ENCODE assay signal across 18 cellular contexts in the genomic region with DNA sequence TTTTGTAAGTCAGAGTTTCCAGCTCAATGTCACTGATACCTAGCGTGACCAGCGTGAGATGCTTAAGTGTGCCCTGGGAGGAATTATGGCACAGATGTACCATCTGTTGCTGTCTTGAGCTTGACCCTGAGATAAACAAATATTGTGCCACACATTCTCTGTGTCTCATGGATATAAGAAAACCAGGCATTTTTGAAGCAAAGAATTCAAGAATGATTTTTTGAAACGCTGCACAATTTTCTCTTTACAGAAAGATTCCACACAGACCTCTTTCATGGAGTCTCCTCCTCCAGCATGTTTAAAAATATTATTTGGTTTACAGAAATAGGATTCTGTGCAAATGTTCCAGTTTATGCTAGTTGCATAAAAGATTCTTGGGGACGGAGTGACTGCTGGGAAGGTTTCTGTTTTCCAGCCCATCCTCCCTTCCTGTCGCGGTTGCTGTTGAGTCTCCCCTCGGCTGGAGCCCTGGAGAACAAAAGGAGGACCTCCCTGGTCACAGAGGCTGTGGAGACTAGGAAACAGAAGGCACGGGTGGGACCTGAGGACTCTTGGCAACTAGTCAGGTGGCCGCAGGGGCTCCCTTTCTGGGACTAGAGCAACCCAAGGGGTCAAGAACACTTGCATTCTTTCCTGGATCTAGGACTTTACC.
DNase-seq lines count a peak whose midpoint lies in the region; ATAC-seq, FAIRE-seq and TF ChIP-seq lines count a peak whose summit lies in the region.
"Had no signal": no experiment of that assay in that cellular context is flagged by ENCODE, and none has a peak within 500 bp of the region (broad histone marks: within the 10 kb centered on the region; RNA-seq: fewer than 3 reads in every experiment).

No MANE protein-coding gene starts in this region.

- no peak overlapping the region for H2BK15ac ChIP-seq in neuronal stem cell (ENCODE audit: low read length)

- FAIRE-seq in kidney (lab: Jason Lieb, UNC): no peak
- FAIRE-seq: GM12891, GM19239 had no signal

- H3K4me2 ChIP-seq in neuronal stem cell (ENCODE audit: insufficient read depth, low read length, poor library complexity, severe bottlenecking): no peak overlapping the region
- H3K4me2 ChIP-seq: PC-9 had no signal

- no peaks in the 10 kb centered on the region for H3K27me3 ChIP-seq in neuronal stem cell (ENCODE audit: control insufficient read depth in 3 of 3, insufficient read depth in 3 of 3, low read depth in 1 of 3, low read length in 3 of 3)
- H3K27me3 ChIP-seq: SJCRH30 had no signal

- intact Hi-C loops in sciatic nerve (cut with DNase I) (no loop called here), kidney (cut with DNase I) (no loop called here)

- ATAC-seq in sciatic nerve: peak; percentile 68

- no peak for TF ChIP-seq CTCF in kidney (IDR thresholded peaks at IDR 0.05; ENCODE audit: borderline replicate concordance, extremely low read depth, insufficient read depth)

- H3K4me3 ChIP-seq in neuronal stem cell (ENCODE audit: low read length in 2 of 2) (no peak overlapping the region), kidney (ENCODE audit: low read length in 2 of 2) (no peak overlapping the region)
- H3K4me3 ChIP-seq: GM23248, HAP-1, PC-9, SJCRH30 had no signal

- DNase-seq in NCI-H524 treated with DMSO at 0.1 percent for 48 hours (lab: John Stamatoyannopoulos, UW): peak; percentile 50
- DNase-seq in neuronal stem cell (ENCODE audit: low spot score): no peak
- DNase-seq in sciatic nerve (ENCODE audit: low spot score): no peak
- no peak for DNase-seq in SK-N-DZ (ENCODE audit: low spot score)
- DNase-seq in kidney: no peak
- DNase-seq in NCI-H2171 treated with DMSO at 0.1 percent for 48 hours (lab: John Stamatoyannopoulos, UW): no peak
- DNase-seq in cerebellar cortex (ENCODE audit: low spot score): no peak
- DNase-seq: GM23248, NCI-H1092 treated with DMSO at 0.1 percent for 48 hours, NCI-H146, NCI-H2029 treated with DMSO at 0.1 percent for 48 hours, PC-9, SJCRH30 had no signal

- no peak overlapping the region for H3K18ac ChIP-seq in neuronal stem cell (ENCODE audit: low read length)

- H2BK120ac ChIP-seq in neuronal stem cell (ENCODE audit: low read depth, low read length): no peak overlapping the region

- no CpG with 5 or more reads among the region's 9 CpGs for WGBS in neuronal stem cell (ENCODE audit: extremely low coverage in 2 of 2, insufficient read length in 2 of 2, insufficient replicate concordance in 1 of 2), 2 donors

- no peak overlapping the region for H3K23ac ChIP-seq in neuronal stem cell (ENCODE audit: low read depth, low read length, poor library complexity)

- H3K4me1 ChIP-seq in neuronal stem cell (ENCODE audit: control insufficient read depth in 2 of 2, insufficient read depth in 1 of 2, low read depth in 1 of 2, low read length in 2 of 2) (no peaks in the 10 kb centered on the region), kidney (ENCODE audit: control insufficient read depth in 1 of 2, insufficient read depth in 1 of 2, low read depth in 1 of 2, low read length in 2 of 2) (no peaks in the 10 kb centered on the region)
- H3K4me1 ChIP-seq: HAP-1, SJCRH30 had no signal

- no peak overlapping the region for H2AK5ac ChIP-seq in neuronal stem cell (ENCODE audit: low read depth, low read length)

- no peaks in the 10 kb centered on the region for H3K79me1 ChIP-seq in neuronal stem cell (ENCODE audit: low read depth, low read length)

- H3K9me3 ChIP-seq in neuronal stem cell (replicated peaks in 1 of 2; ENCODE audit: control insufficient read depth in 2 of 2, insufficient read depth in 1 of 2, low read depth in 1 of 2, low read length in 2 of 2) (peaks cover 0 to 9% of the 10 kb centered on the region in 2 donors), kidney (ENCODE audit: control insufficient read depth in 1 of 2, low read length in 2 of 2) (no peaks in the 10 kb centered on the region)
- H3K9me3 ChIP-seq: HAP-1 had no signal

- H3K27ac ChIP-seq in cingulate gyrus (ENCODE audit: low read depth, low read length) (peak overlapping the region; percentile 91), neuronal stem cell (replicated peaks; ENCODE audit: low read length) (no peak overlapping the region), kidney (ENCODE audit: low read depth in 2 of 2, low read length in 2 of 2) (no peak overlapping the region)
- H3K27ac ChIP-seq: C4-2B, GM23248, PC-9, SJCRH30 had no signal

- no peak overlapping the region for H2BK5ac ChIP-seq in neuronal stem cell (ENCODE audit: low read length)

- H3K4ac ChIP-seq in neuronal stem cell (ENCODE audit: low read length): no peak overlapping the region

- no peaks in the 10 kb centered on the region for H3K36me3 ChIP-seq in neuronal stem cell (replicated peaks in 1 of 2; ENCODE audit: control insufficient read depth in 2 of 2, insufficient read depth in 2 of 2, low read length in 2 of 2)
- H3K36me3 ChIP-seq in kidney (ENCODE audit: control insufficient read depth in 1 of 2, insufficient read depth in 2 of 2, low read length in 2 of 2): peaks cover 5 to 10% of the 10 kb centered on the region in 2 donors
- H3K36me3 ChIP-seq: HAP-1, SJCRH30 had no signal

- H4K91ac ChIP-seq in neuronal stem cell (ENCODE audit: low read depth, low read length, poor library complexity): no peak overlapping the region

- no peak overlapping the region for H4K8ac ChIP-seq in neuronal stem cell (ENCODE audit: low read depth, low read length)

- no peak overlapping the region for H3K14ac ChIP-seq in neuronal stem cell (ENCODE audit: low read length)

- H2AFZ ChIP-seq in neuronal stem cell (ENCODE audit: low read length): peak overlapping the region; percentile 73
- H2AFZ ChIP-seq: GM23248, PC-9 had no signal

- H2BK12ac ChIP-seq in neuronal stem cell (ENCODE audit: low read length): no peak overlapping the region

- H3K9ac ChIP-seq in neuronal stem cell (ENCODE audit: low read depth, low read length, poor library complexity) (no peak overlapping the region), kidney (ENCODE audit: low read length in 2 of 2) (no peak overlapping the region)
- H3K9ac ChIP-seq: GM23248 had no signal
